In genomic region chr12:75479963-75480461, GRCh38 we compare ENCODE assay signal across 8 cellular contexts. TPM values are rescaled to one million over a fixed set of nuclear protein-coding genes. Genes with fewer than 3 reads are reported as not detected.
DNase-seq lines count a peak whose midpoint lies in the region; ATAC-seq, FAIRE-seq and TF ChIP-seq lines count a peak whose summit lies in the region.

No MANE protein-coding gene starts in this region.

- H3K4me3 Mint-ChIP-seq in activated naive CD8-positive, alpha-beta T cell treated with anti-CD3 and anti-CD28 coated beads, Interleukin-2, amount 10 ng/mL, durations not matched to agents 7 days and 5 days = peak overlapping the region; percentile 88

- TF ChIP-seq RAD21 in A549 (conservative IDR thresholded peaks at IDR 0.05 in 1 of 2, IDR thresholded peaks at IDR 0.05 in 1 of 2) = no peak
- TF ChIP-seq RAD21 in HepG2 (CRISPR knock-in tag; IDR thresholded peaks at IDR 0.05) = no peak

- no peak for TF ChIP-seq POLR2A in A549 (IDR thresholded peaks at IDR 0.05; ENCODE audit: low read length)
- TF ChIP-seq POLR2A in HepG2 (IDR thresholded peaks at IDR 0.05; ENCODE audit: insufficient read depth in 1 of 2, low read depth in 2 of 2, low read length in 2 of 2) = no peak
- TF ChIP-seq POLR2A in transverse colon (IDR thresholded peaks at IDR 0.05) = no peak

- no peaks in the 10 kb centered on the region for H3K27me3 Mint-ChIP-seq in activated naive CD8-positive, alpha-beta T cell treated with anti-CD3 and anti-CD28 coated beads, Interleukin-2, amount 10 ng/mL, durations not matched to agents 7 days and 5 days

- H3K27ac ChIP-seq in A549 (peak overlapping the region; percentile 48 to 83), HepG2 (ENCODE audit: extremely low read length, insufficient read depth, low read length) (no peak overlapping the region), transverse colon (peak overlapping the region; percentile 72 to 83 (median 78))

- peaks cover 62% of the 10 kb centered on the region for H3K4me1 Mint-ChIP-seq in activated naive CD8-positive, alpha-beta T cell treated with anti-CD3 and anti-CD28 coated beads, Interleukin-2, amount 10 ng/mL, durations not matched to agents 7 days and 5 days

- no peaks in the 10 kb centered on the region for H3K9me3 ChIP-seq in A549
- no peaks in the 10 kb centered on the region for H3K9me3 ChIP-seq in HepG2 (ENCODE audit: low read length)
- H3K9me3 ChIP-seq in transverse colon = no peaks in the 10 kb centered on the region

- H3K4me1 ChIP-seq in A549 (peaks cover 25% of the 10 kb centered on the region; the same call in 2 of the 3 replicates), HepG2 (ENCODE audit: insufficient read depth, low read length) (peaks cover 26% of the 10 kb centered on the region), transverse colon (peaks cover 0 to 20% (median 10%) of the 10 kb centered on the region in 4 donors)

- 24% methylated on average over 2 of the region's 2 CpGs for WGBS in A549 (ENCODE audit: missing lambda C conversion rate)
- WGBS in HepG2 (ENCODE audit: low lambda C conversion rate) = 2% methylated on average over 2 of the region's 2 CpGs
- 4 to 21% methylated on average over 2 of the region's 2 CpGs for WGBS in transverse colon (ENCODE audit: low coverage in 1 of 2), 2 donors

- H3K9ac ChIP-seq in HepG2 (ENCODE audit: insufficient read depth, low read depth, low read length) = no peak overlapping the region

- no peaks in the 10 kb centered on the region for H4K20me1 ChIP-seq in HepG2 (ENCODE audit: insufficient read depth, low read length)

- H3K4me3 ChIP-seq in A549 = peak overlapping the region; percentile 37; the same call in 2 of the 3 replicates
- peak overlapping the region in 1 of 3 experiments; percentile 50; a peak in 1 of 6 replicates for H3K4me3 ChIP-seq in HepG2 (replicated peaks in 1 of 3; ENCODE audit: insufficient read depth in 1 of 3, low read depth in 2 of 3, low read length in 3 of 3)
- H3K4me3 ChIP-seq in transverse colon = peak overlapping the region in 3 of 4 donors; percentile 12 to 41 (median 32)

- no peaks in the 10 kb centered on the region for H3K36me3 ChIP-seq in HepG2 (replicated peaks in 1 of 2; ENCODE audit: control insufficient read depth in 1 of 2, insufficient read depth in 2 of 2, low read length in 2 of 2)
- no peaks in the 10 kb centered on the region for H3K36me3 ChIP-seq in transverse colon

- POLR2A ChIA-PET in A549 (lab: Yijun Ruan, JAX) = interaction anchor here (0.6 to 3.2 kb wide), 2 partner anchors 27 to 89 kb away, joined by 6 to 25 read pairs; partner anchors contain the start of gene GLIPR1L2
- POLR2A ChIA-PET in activated naive CD8-positive, alpha-beta T cell treated with anti-CD3 and anti-CD28 coated beads, Interleukin-2, amount 10 ng/mL, durations not matched to agents 7 days and 5 days (lab: Charles Lee) = interaction anchor here (0.7 to 2.8 kb wide), 7 partner anchors 19 to 90 kb away, joined by 3 to 28 read pairs (median 4); partner anchors contain the start of genes GLIPR1L2 and KRR1
- POLR2A ChIA-PET in HepG2 (lab: Yijun Ruan, JAX) = no interaction called here

- no peak for TF ChIP-seq CTCF in A549 (IDR thresholded peaks at IDR 0.05)
- no peak for TF ChIP-seq CTCF in HepG2 (CRISPR knock-in tag; IDR thresholded peaks at IDR 0.05)
- no peak for TF ChIP-seq CTCF in transverse colon (IDR thresholded peaks at IDR 0.05)

- H3K27me3 ChIP-seq in HepG2 (ENCODE audit: control insufficient read depth in 1 of 2, insufficient read depth in 2 of 2, low read length in 2 of 2) (no peaks in the 10 kb centered on the region), transverse colon (no peaks in the 10 kb centered on the region)

- H2AFZ ChIP-seq in HepG2 (ENCODE audit: low read length) = no peak overlapping the region

- no peaks in the 10 kb centered on the region for H3K79me2 ChIP-seq in HepG2 (ENCODE audit: insufficient read depth, low read length)

- H3K27ac Mint-ChIP-seq in activated naive CD8-positive, alpha-beta T cell treated with anti-CD3 and anti-CD28 coated beads, Interleukin-2, amount 10 ng/mL, durations not matched to agents 7 days and 5 days = peak overlapping the region; percentile 99

- CTCF ChIA-PET in A549 (lab: Yijun Ruan, JAX) = interaction anchor here (0.8 to 1.7 kb wide), 7 partner anchors 8 to 791 kb away, joined by 3 to 8 read pairs (median 3); partner anchors contain the start of gene GLIPR1L2
- CTCF ChIA-PET in HepG2 (lab: Yijun Ruan, JAX; ENCODE audit: low intra/inter-chr PET ratio, low total read pairs) = no interaction called here

- in situ Hi-C loops in HepG2 (cut with HindIII; ENCODE audit: extremely low pct_ligation_motif_present, low pct_unique_long_range_greater_than_20kb) = no loop called here
- in situ Hi-C loops in transverse colon (cut with MboI; ENCODE audit: low pct_ligation_motif_present in 1 of 4, low pct_unique_long_range_greater_than_20kb in 1 of 4, low sequenced_read_pairs in 3 of 4) = no loop called here

- no peak for DNase-seq in A549 (ENCODE audit: low read depth in 1 of 2, low spot score in 1 of 2)
- DNase-seq in activated naive CD8-positive, alpha-beta T cell treated with anti-CD3 and anti-CD28 coated beads, Interleukin-2, amount 10 ng/mL, durations not matched to agents 7 days and 5 days = no peak
- DNase-seq in HepG2 (ENCODE audit: low spot score) = no peak
- DNase-seq in transverse colon = no peak
- no peak for DNase-seq in activated CD4-positive, alpha-beta T cell treated with anti-CD3 and anti-CD28 coated beads, Interleukin-2, amount 50 U/mL, for 1 hour
- DNase-seq in nucleus accumbens (lab: John Stamatoyannopoulos, UW) = no peak

- H3K36me3 Mint-ChIP-seq in activated naive CD8-positive, alpha-beta T cell treated with anti-CD3 and anti-CD28 coated beads, Interleukin-2, amount 10 ng/mL, durations not matched to agents 7 days and 5 days = peaks cover 2% of the 10 kb centered on the region

- peak in 1 of 2 experiments; percentile 32; a peak in 3 of 6 replicates for ATAC-seq in A549
- peak; percentile 47 for ATAC-seq in GM18909 (IDR thresholded peaks at IDR 0.05; ENCODE audit: poor library complexity, unreplicated experiment)
- peak; percentile 45 for ATAC-seq in HG03196 (IDR thresholded peaks at IDR 0.05; ENCODE audit: unreplicated experiment)
- ATAC-seq in activated naive CD8-positive, alpha-beta T cell treated with anti-CD3 and anti-CD28 coated beads, Interleukin-2, amount 10 ng/mL, durations not matched to agents 7 days and 5 days (ENCODE audit: low read depth) = peak; percentile 34
- peak; percentile 57 for ATAC-seq in HepG2

- H3K4me2 ChIP-seq in A549 = peak overlapping the region; percentile 74
- H3K4me2 ChIP-seq in HepG2 (ENCODE audit: low read depth, low read length) = peak overlapping the region; percentile 67

- intact Hi-C loops in HepG2 (cut with micrococcal nuclease; ENCODE audit: unreplicated experiment) = loop anchor here (2.0 to 10.0 kb wide), 3 partner anchors 791 to 977 kb away; partner anchors contain the start of gene BBS10
- intact Hi-C loops in transverse colon (cut with DNase I; ENCODE audit: low total_unique reads) = loop anchor here (2.0 to 10.0 kb wide), 2 partner anchors 27 to 145 kb away; partner anchors contain the start of genes CAPS2 and GLIPR1L1

- no peak for TF ChIP-seq EP300 in A549 (IDR thresholded peaks at IDR 0.05)
- TF ChIP-seq EP300 in HepG2 (IDR thresholded peaks at IDR 0.05; ENCODE audit: low read depth in 2 of 2, low read length in 2 of 2) = no peak
- no peak for TF ChIP-seq EP300 in HepG2 (CRISPR knock-in tag; IDR thresholded peaks at IDR 0.05; ENCODE audit: borderline replicate concordance)
- TF ChIP-seq EP300 in transverse colon (IDR thresholded peaks at IDR 0.05; ENCODE audit: low read depth) = no peak

- H3K9me3 Mint-ChIP-seq in activated naive CD8-positive, alpha-beta T cell treated with anti-CD3 and anti-CD28 coated beads, Interleukin-2, amount 10 ng/mL, durations not matched to agents 7 days and 5 days = no peaks in the 10 kb centered on the region

- FAIRE-seq in A549 (lab: Jason Lieb, UNC) = no peak
- no peak for FAIRE-seq in HepG2 (lab: Jason Lieb, UNC)

- no TSS peak for BruUV-seq in HepG2 (replicated peaks; lab: Mats Ljungman, UMichigan)

RNA-seq across cellular contexts. Expression of gene GLIPR1, which starts 0.5 kb away (rescaled TPM):
- polyA plus RNA-seq in A549 (2011; rRNA removed) (42.2 and 45.8 TPM in 2 replicates), A549 (2017; fragmentation: RNase III; extraction: RNeasy Plus Mini Kit Qiagen cat#74134 plus additional on column Dnase treatment) (42.6 to 45.0 TPM (median 44.5 TPM) in 3 replicates), HepG2 (2011; rRNA removed) (1.9 and 4.9 TPM in 2 replicates)
- 13.4 and 20.0 TPM in 2 replicates for polyA plus RNA-seq in A549 (2012; cell fraction: cytosol; rRNA removed)
- polyA plus RNA-seq in A549 (2012; cell fraction: nucleus; rRNA removed) = 9.9 and 16.0 TPM in 2 replicates
- polyA minus RNA-seq in A549 (2011; rRNA and poly(A)+ RNA removed) = 37.9 and 42.2 TPM in 2 replicates
- 10 to 100 TPM; 57.9 to 63.3 TPM for total RNA-seq in activated naive CD8-positive, alpha-beta T cell treated with anti-CD3 and anti-CD28 coated beads, Interleukin-2, amount 10 ng/mL, durations not matched to agents 7 days and 5 days
- total RNA-seq in HepG2 (2016; rRNA removed; fragmentation: Illumina TruSeq; extraction: Trizol) (2.8 and 5.0 TPM in 2 replicates), transverse colon (10 to 100 TPM in 1 of 4 donors, 1 to 10 TPM in 3; 3.3 to 10.6 (median 3.6) TPM)
- 0.97 and 2.2 TPM in 2 replicates for total RNA-seq in HepG2 (2016; cell fraction: cytosol; rRNA removed; fragmentation: Illumina TruSeq; extraction: Trizol; ENCODE audit: low read depth)
- 3.7 and 6.0 TPM in 2 replicates for total RNA-seq in HepG2 (2016; cell fraction: insoluble cytoplasmic fraction; rRNA removed; fragmentation: Illumina TruSeq; extraction: Trizol)
- 1.9 and 4.2 TPM in 2 replicates for total RNA-seq in HepG2 (2016; cell fraction: membrane; rRNA removed; fragmentation: Illumina TruSeq; extraction: Trizol)
- total RNA-seq in HepG2 (2016; cell fraction: nucleus; rRNA removed; fragmentation: Illumina TruSeq; extraction: Trizol) = 5.3 TPM in 2 replicates
- polyA plus RNA-seq in HepG2 (2011; cell fraction: cytosol; rRNA removed) = 1.4 and 4.8 TPM in 2 replicates
- 2.1 and 2.5 TPM in 2 replicates for polyA plus RNA-seq in HepG2 (2011; cell fraction: nucleus; rRNA removed)
- polyA plus RNA-seq in HepG2 (2012) = 2.8 and 3.5 TPM in 2 replicates
- 3.4 and 3.8 TPM in 2 replicates for polyA plus RNA-seq in HepG2 (2016; cell fraction: cytosol; fragmentation: Illumina TruSeq; extraction: Trizol; ENCODE audit: low read depth)
- polyA plus RNA-seq in HepG2 (2016; cell fraction: insoluble cytoplasmic fraction; fragmentation: Illumina TruSeq; extraction: Trizol; ENCODE audit: low read depth) = 3.4 and 4.5 TPM in 2 replicates
- polyA plus RNA-seq in HepG2 (2016; cell fraction: membrane; fragmentation: Illumina TruSeq; extraction: Trizol; ENCODE audit: low read depth) = 3.0 TPM in 2 replicates
- 9.2 and 10.3 TPM in 2 replicates for polyA plus RNA-seq in HepG2 (2016; cell fraction: nucleus; fragmentation: Illumina TruSeq; extraction: Trizol; ENCODE audit: insufficient read depth, low read depth)
- polyA minus RNA-seq in HepG2 (2011; rRNA and poly(A)+ RNA removed; ENCODE audit: low replicate concordance) = 0.30 and 1.9 TPM in 2 replicates
- 0.35 and 2.6 TPM in 2 replicates for polyA minus RNA-seq in HepG2 (2011; cell fraction: cytosol; rRNA and poly(A)+ RNA removed)
- 4.8 and 7.2 TPM in 2 replicates for polyA minus RNA-seq in HepG2 (2011; cell fraction: nucleus; rRNA and poly(A)+ RNA removed)

RNA-seq across cellular contexts. Expression of gene KRR1, which starts 31.4 kb away (rescaled TPM):
- polyA plus RNA-seq in A549 (2011; rRNA removed) (63.9 and 122 TPM in 2 replicates), A549 (2017; fragmentation: RNase III; extraction: RNeasy Plus Mini Kit Qiagen cat#74134 plus additional on column Dnase treatment) (63.7 to 74.3 TPM (median 66.1 TPM) in 3 replicates), HepG2 (2011; rRNA removed) (12.4 and 19.3 TPM in 2 replicates)
- 11.7 and 16.0 TPM in 2 replicates for polyA plus RNA-seq in A549 (2012; cell fraction: cytosol; rRNA removed)
- polyA plus RNA-seq in A549 (2012; cell fraction: nucleus; rRNA removed) = 7.1 and 8.6 TPM in 2 replicates
- polyA minus RNA-seq in A549 (2011; rRNA and poly(A)+ RNA removed) = 13.2 and 19.6 TPM in 2 replicates
- 10 to 100 TPM; 59.1 to 70.6 TPM for total RNA-seq in activated naive CD8-positive, alpha-beta T cell treated with anti-CD3 and anti-CD28 coated beads, Interleukin-2, amount 10 ng/mL, durations not matched to agents 7 days and 5 days
- total RNA-seq in HepG2 (2016; rRNA removed; fragmentation: Illumina TruSeq; extraction: Trizol) (103 and 161 TPM in 2 replicates), transverse colon (10 to 100 TPM in 2 of 4 donors, 1 to 10 TPM in 2; 3.2 to 28.1 (median 11.7) TPM)
- 8.5 and 10.4 TPM in 2 replicates for total RNA-seq in HepG2 (2016; cell fraction: cytosol; rRNA removed; fragmentation: Illumina TruSeq; extraction: Trizol; ENCODE audit: low read depth)
- total RNA-seq in HepG2 (2016; cell fraction: insoluble cytoplasmic fraction; rRNA removed; fragmentation: Illumina TruSeq; extraction: Trizol) = 98.7 and 161 TPM in 2 replicates
- 15.5 and 22.5 TPM in 2 replicates for total RNA-seq in HepG2 (2016; cell fraction: membrane; rRNA removed; fragmentation: Illumina TruSeq; extraction: Trizol)
- total RNA-seq in HepG2 (2016; cell fraction: nucleus; rRNA removed; fragmentation: Illumina TruSeq; extraction: Trizol) = 70.4 and 75.4 TPM in 2 replicates
- 6.2 and 9.4 TPM in 2 replicates for polyA plus RNA-seq in HepG2 (2011; cell fraction: cytosol; rRNA removed)
- polyA plus RNA-seq in HepG2 (2011; cell fraction: nucleus; rRNA removed) = 12.0 and 14.6 TPM in 2 replicates
- polyA plus RNA-seq in HepG2 (2012) = 27.2 and 40.7 TPM in 2 replicates
- 2.2 and 3.6 TPM in 2 replicates for polyA plus RNA-seq in HepG2 (2016; cell fraction: cytosol; fragmentation: Illumina TruSeq; extraction: Trizol; ENCODE audit: low read depth)
- polyA plus RNA-seq in HepG2 (2016; cell fraction: insoluble cytoplasmic fraction; fragmentation: Illumina TruSeq; extraction: Trizol; ENCODE audit: low read depth) = 112 and 126 TPM in 2 replicates
- 5.4 and 6.5 TPM in 2 replicates for polyA plus RNA-seq in HepG2 (2016; cell fraction: membrane; fragmentation: Illumina TruSeq; extraction: Trizol; ENCODE audit: low read depth)
- polyA plus RNA-seq in HepG2 (2016; cell fraction: nucleus; fragmentation: Illumina TruSeq; extraction: Trizol; ENCODE audit: insufficient read depth, low read depth) = 71.8 and 72.7 TPM in 2 replicates
- 5.2 and 9.7 TPM in 2 replicates for polyA minus RNA-seq in HepG2 (2011; rRNA and poly(A)+ RNA removed; ENCODE audit: low replicate concordance)
- 12.0 and 21.5 TPM in 2 replicates for polyA minus RNA-seq in HepG2 (2011; cell fraction: cytosol; rRNA and poly(A)+ RNA removed)
- 83.9 and 96.6 TPM in 2 replicates for polyA minus RNA-seq in HepG2 (2011; cell fraction: nucleus; rRNA and poly(A)+ RNA removed)

Comparison
In these comparisons a context has a peak if more than half of its experiments do, and no peak if none do; other contexts are left out.
1. RNA of gene GLIPR1, which starts 0.5 kb away (total RNA-seq): 57.9 to 63.3 TPM in activated naive CD8-positive, alpha-beta T cell treated with anti-CD3 and anti-CD28 coated beads, Interleukin-2, amount 10 ng/mL, durations not matched to agents 7 days and 5 days; 0.97 to 6.0 TPM in HepG2 and 3.3 to 10.6 TPM in transverse colon; every median in the first group is over 4 times any median in the second.